Comparison of ENCODE assay signal across 13 cellular contexts in genomic region chr18:55384115-55384514, GRCh38.
"Had no signal": no experiment of that assay in that cellular context is flagged by ENCODE, and none has a peak within 500 bp of the region (broad histone marks: within the 10 kb centered on the region; RNA-seq: fewer than 3 reads in every experiment).

No MANE protein-coding gene starts in this region.

- H3K27me3 Mint-ChIP-seq: activated T-cell treated with anti-CD3 and anti-CD28 coated beads, Interleukin-2, amount 50 U/mL, for 24 hours; activated T-helper 17 cell treated with anti-CD3 and anti-CD28 coated beads, Interleukin-2, amount 50 U/mL, for 72 hours had no signal

- H3K27ac ChIP-seq: body of pancreas, upper lobe of right lung had no signal

- H3K4me3 ChIP-seq: body of pancreas, smooth muscle cell, upper lobe of right lung had no signal

- H3K4me1 Mint-ChIP-seq: activated T-helper 17 cell treated with anti-CD3 and anti-CD28 coated beads, Interleukin-2, amount 50 U/mL, for 72 hours had no signal

- H3K4me3 Mint-ChIP-seq: activated T-cell treated with anti-CD3 and anti-CD28 coated beads, Interleukin-2, amount 50 U/mL, for 24 hours; activated T-helper 17 cell treated with anti-CD3 and anti-CD28 coated beads, Interleukin-2, amount 50 U/mL, for 72 hours had no signal

- H3K9me3 ChIP-seq: body of pancreas had no signal

- H3K27me3 ChIP-seq: body of pancreas, upper lobe of right lung had no signal

- H3K27ac Mint-ChIP-seq: activated T-cell treated with anti-CD3 and anti-CD28 coated beads, Interleukin-2, amount 50 U/mL, for 24 hours; activated T-helper 17 cell treated with anti-CD3 and anti-CD28 coated beads, Interleukin-2, amount 50 U/mL, for 72 hours had no signal

- H3K9me3 Mint-ChIP-seq: activated T-cell treated with anti-CD3 and anti-CD28 coated beads, Interleukin-2, amount 50 U/mL, for 24 hours had no signal

- DNase-seq: activated naive CD4-positive, alpha-beta T cell; activated T-cell treated with anti-CD3 and anti-CD28 coated beads, Interleukin-2, amount 50 U/mL, for 24 hours; effector memory CD4-positive, alpha-beta T cell; foreskin melanocyte; left ventricle myocardium superior; stimulated activated naive CD4-positive, alpha-beta T cell; T-helper 9 cell; upper lobe of right lung had no signal

- H3K36me3 ChIP-seq: upper lobe of right lung had no signal

- ATAC-seq: activated T-helper 17 cell treated with anti-CD3 and anti-CD28 coated beads, Interleukin-2, amount 50 U/mL, for 72 hours; body of pancreas; esophagus mucosa; left ventricle myocardium superior; sciatic nerve had no signal
